Comparison of ENCODE assay signal across 15 cellular contexts in genomic region chr11:48045536-48045935, GRCh38.
"Had no signal": no experiment of that assay in that cellular context is flagged by ENCODE, and none has a peak within 500 bp of the region (broad histone marks: within the 10 kb centered on the region; RNA-seq: fewer than 3 reads in every experiment).

No MANE protein-coding gene starts in this region.

- H3K9me3 ChIP-seq: esophagus muscularis mucosa had no signal

- H3K27me3 ChIP-seq: esophagus muscularis mucosa had no signal

- H3K4me3 ChIP-seq: esophagus muscularis mucosa had no signal

- H3K36me3 Mint-ChIP-seq: naive thymus-derived CD8-positive, alpha-beta T cell had no signal

- H3K4me3 Mint-ChIP-seq: activated CD8-positive, alpha-beta T cell treated with anti-CD3 and anti-CD28 coated beads for 36 hours; activated naive CD4-positive, alpha-beta T cell treated with anti-CD3 and anti-CD28 coated beads for 36 hours; central memory CD8-positive, alpha-beta T cell; naive thymus-derived CD8-positive, alpha-beta T cell; stimulated activated naive CD8-positive, alpha-beta T cell treated with anti-CD3 and anti-CD28 coated beads, Interleukin-15, amount 100 ng/mL, for 72 hours had no signal

- DNase-seq: activated CD4-positive, CD25-positive, alpha-beta regulatory T cell treated with anti-CD3 and anti-CD28 coated beads, Interleukin-2, amount 50 U/mL, for 72 hours; activated CD8-positive, alpha-beta memory T cell treated with anti-CD3 and anti-CD28 coated beads, Interleukin-2, amount 50 U/mL, for 4 hours; activated CD8-positive, alpha-beta T cell treated with anti-CD3 and anti-CD28 coated beads for 36 hours; activated naive CD4-positive, alpha-beta T cell treated with anti-CD3 and anti-CD28 coated beads for 36 hours; dermis blood vessel endothelial cell; glutamatergic neuron; mammary epithelial cell; naive thymus-derived CD8-positive, alpha-beta T cell; occipital lobe; stimulated activated CD4-positive, alpha-beta T cell treated with anti-CD3 and anti-CD28 coated beads, Interleukin-2, amount 100 ng/mL, for 24 hours; stimulated activated naive CD8-positive, alpha-beta T cell treated with anti-CD3 and anti-CD28 coated beads, Interleukin-15, amount 100 ng/mL, for 72 hours had no signal

- H3K9me3 Mint-ChIP-seq: activated CD8-positive, alpha-beta T cell treated with anti-CD3 and anti-CD28 coated beads for 36 hours; activated naive CD4-positive, alpha-beta T cell treated with anti-CD3 and anti-CD28 coated beads for 36 hours; central memory CD8-positive, alpha-beta T cell; naive thymus-derived CD8-positive, alpha-beta T cell; stimulated activated naive CD8-positive, alpha-beta T cell treated with anti-CD3 and anti-CD28 coated beads, Interleukin-15, amount 100 ng/mL, for 72 hours had no signal

- H3K36me3 ChIP-seq: esophagus muscularis mucosa had no signal

- FAIRE-seq: urothelium cell line had no signal

- H3K27me3 Mint-ChIP-seq: activated CD8-positive, alpha-beta T cell treated with anti-CD3 and anti-CD28 coated beads for 36 hours; central memory CD8-positive, alpha-beta T cell; naive thymus-derived CD8-positive, alpha-beta T cell; stimulated activated naive CD8-positive, alpha-beta T cell treated with anti-CD3 and anti-CD28 coated beads, Interleukin-15, amount 100 ng/mL, for 72 hours had no signal

- H3K27ac Mint-ChIP-seq: activated CD8-positive, alpha-beta T cell treated with anti-CD3 and anti-CD28 coated beads for 36 hours; activated naive CD4-positive, alpha-beta T cell treated with anti-CD3 and anti-CD28 coated beads for 36 hours; stimulated activated naive CD8-positive, alpha-beta T cell treated with anti-CD3 and anti-CD28 coated beads, Interleukin-15, amount 100 ng/mL, for 72 hours had no signal

- ATAC-seq: activated CD8-positive, alpha-beta T cell treated with anti-CD3 and anti-CD28 coated beads for 36 hours; naive thymus-derived CD8-positive, alpha-beta T cell; sciatic nerve; stimulated activated naive CD8-positive, alpha-beta T cell treated with anti-CD3 and anti-CD28 coated beads, Interleukin-15, amount 100 ng/mL, for 72 hours had no signal
